Comparison of ENCODE assay signal across 8 cellular contexts in the genomic region with DNA sequence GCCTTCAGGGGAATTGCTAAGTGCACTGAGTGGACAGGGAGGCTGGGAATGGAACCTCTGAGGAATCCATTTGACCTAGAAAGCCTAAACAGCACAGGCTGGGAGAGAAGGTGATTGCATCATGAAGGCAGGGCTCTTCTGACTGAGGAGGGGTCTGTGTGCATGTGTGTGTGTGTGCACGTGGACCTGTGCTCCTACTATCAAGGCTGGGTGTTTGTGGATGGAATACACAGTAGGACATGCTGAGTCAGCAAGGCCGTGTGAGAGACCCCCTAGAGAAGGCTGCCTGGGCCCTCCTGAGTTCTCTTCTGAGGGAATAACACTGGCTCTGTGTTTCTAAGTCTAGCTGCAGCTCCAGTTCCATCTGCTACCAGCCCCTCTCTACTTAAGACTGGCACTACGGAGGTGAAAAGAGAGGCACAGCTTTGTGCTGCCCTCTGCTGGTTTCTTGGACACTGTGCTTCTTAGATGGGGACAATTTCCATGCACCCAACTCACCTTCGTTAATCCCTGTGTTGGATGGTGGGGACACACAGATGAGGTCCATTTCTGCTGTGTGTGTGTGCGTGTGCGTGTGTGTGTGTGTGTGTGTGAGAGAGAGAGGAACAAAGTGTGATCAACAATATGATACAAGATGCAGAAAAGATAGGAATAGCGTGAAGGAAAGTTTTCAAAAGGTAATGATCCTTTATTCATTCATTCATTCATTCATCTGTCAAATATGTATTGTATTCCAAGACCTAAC. TPM values are rescaled to one million over a fixed set of nuclear protein-coding genes. Genes with fewer than 3 reads are reported as not detected.
DNase-seq lines count a peak whose midpoint lies in the region; TF ChIP-seq lines count a peak whose summit lies in the region.

No MANE protein-coding gene starts in this region.

- DNase-seq in HCEC 1CT (peak; percentile 59), NB4 (ENCODE audit: low read depth) (peak; percentile 82), SJCRH30 (peak; percentile 64 to 89), glomerular visceral epithelial cell (ENCODE audit: extremely low spot score) (peak; percentile 71), posterior cingulate gyrus (peak in 8 of 10 donors; percentile 37 to 94 (median 64)), uterus (peak; percentile 59 to 65)
- DNase-seq in activated effector memory CD4-positive, alpha-beta T cell treated with Interleukin-2 at 50 U/mL for 16 hours = peak; percentile 53

- H3K9me3 ChIP-seq in DOHH2 (ENCODE audit: control insufficient read depth, insufficient read depth, low read length) (no peaks in the 10 kb centered on the region), SJCRH30 (replicated peaks) (no peaks in the 10 kb centered on the region; the same call in 1 of the 2 replicates), uterus (no peaks in the 10 kb centered on the region)

- no peaks in the 10 kb centered on the region for H3K4me1 ChIP-seq in DOHH2 (ENCODE audit: control insufficient read depth, low read length)
- no peaks in the 10 kb centered on the region for H3K4me1 ChIP-seq in SJCRH30
- peaks cover 0 to 3% of the 10 kb centered on the region in 2 donors for H3K4me1 ChIP-seq in uterus

- H3K27ac ChIP-seq in DOHH2 (ENCODE audit: low read depth, low read length) = no peak overlapping the region
- H3K27ac ChIP-seq in SJCRH30 = no peak overlapping the region
- H3K27ac ChIP-seq in uterus = no peak overlapping the region

- no peak for TF ChIP-seq POLR2A in NB4 (IDR thresholded peaks at IDR 0.05; ENCODE audit: extremely low read depth, insufficient read length)
- no peak for TF ChIP-seq POLR2A in uterus (IDR thresholded peaks at IDR 0.05)

- H3K36me3 ChIP-seq in DOHH2 (ENCODE audit: control insufficient read depth, low read length) (no peaks in the 10 kb centered on the region), SJCRH30 (no peaks in the 10 kb centered on the region), uterus (no peaks in the 10 kb centered on the region)

- H3K4me3 ChIP-seq in DOHH2 (ENCODE audit: low read length) (no peak overlapping the region), NB4 (ENCODE audit: low read depth, low read length) (no peak overlapping the region), SJCRH30 (no peak overlapping the region), uterus (no peak overlapping the region)

- H3K27me3 ChIP-seq in DOHH2 (ENCODE audit: control insufficient read depth, low read length) (peaks cover 7% of the 10 kb centered on the region), SJCRH30 (no peaks in the 10 kb centered on the region), uterus (no peaks in the 10 kb centered on the region)

- H3F3A ChIP-seq in DOHH2 (ENCODE audit: control insufficient read depth, insufficient read depth) = no peaks in the 10 kb centered on the region

- H3K79me2 ChIP-seq in DOHH2 (ENCODE audit: control insufficient read depth, low read length) = no peaks in the 10 kb centered on the region

- H3K9me2 ChIP-seq in DOHH2 (replicated peaks; ENCODE audit: control insufficient read depth, low read length) = no peaks in the 10 kb centered on the region

- intact Hi-C loops in posterior cingulate gyrus (cut with DNase I) = loop anchor here (5.0 to 10.0 kb wide), 4 partner anchors 108 to 320 kb away; partner anchors contain the start of gene MOB3C
- intact Hi-C loops in uterus (cut with DNase I; ENCODE audit: low total_unique reads) = no loop called here

- peak; percentile 83 for TF ChIP-seq CTCF in DOHH2 (IDR thresholded peaks at IDR 0.05; ENCODE audit: low read depth, low read length, poor library complexity, severe bottlenecking)
- TF ChIP-seq CTCF in NB4 (IDR thresholded peaks at IDR 0.05; ENCODE audit: low read depth, low read length) = peak; percentile 87
- TF ChIP-seq CTCF in uterus (IDR thresholded peaks at IDR 0.05) = peak; percentile 71 to 84 (median 82)

- no peaks in the 10 kb centered on the region for H4K20me1 ChIP-seq in DOHH2 (ENCODE audit: control insufficient read depth, insufficient read depth, low read depth, low read length)

- no peak overlapping the region for H3K4me2 ChIP-seq in DOHH2 (ENCODE audit: low read length)

RNA-seq across cellular contexts. Expression of gene EFCAB14, which starts 6.2 kb away (rescaled TPM):
- total RNA-seq in SJCRH30 (2014; rRNA removed; shearing (Covaris generic)) = 46.7 and 50.3 TPM in 2 replicates
- total RNA-seq in uterus = 100 to 1,000 TPM in 2 of 4 donors, 10 to 100 TPM in 2; 63.5 to 188 (median 96.0) TPM

RNA-seq across cellular contexts. Expression of gene TEX38, which starts 53.5 kb away (rescaled TPM):
- total RNA-seq in SJCRH30 (2014; rRNA removed; shearing (Covaris generic)) = not detected in 2 replicates
- total RNA-seq in uterus = not detected

RNA-seq across cellular contexts. Expression of gene ATPAF1, which starts 57.0 kb away (rescaled TPM):
- 54.3 and 58.9 TPM in 2 replicates for total RNA-seq in SJCRH30 (2014; rRNA removed; shearing (Covaris generic))
- total RNA-seq in uterus = 10 to 100 TPM in 3 of 4 donors, 1 to 10 TPM in 1; 8.2 to 59.7 (median 40.8) TPM
